Comparison of ENCODE assay signal across 28 cellular contexts in the genomic region with DNA sequence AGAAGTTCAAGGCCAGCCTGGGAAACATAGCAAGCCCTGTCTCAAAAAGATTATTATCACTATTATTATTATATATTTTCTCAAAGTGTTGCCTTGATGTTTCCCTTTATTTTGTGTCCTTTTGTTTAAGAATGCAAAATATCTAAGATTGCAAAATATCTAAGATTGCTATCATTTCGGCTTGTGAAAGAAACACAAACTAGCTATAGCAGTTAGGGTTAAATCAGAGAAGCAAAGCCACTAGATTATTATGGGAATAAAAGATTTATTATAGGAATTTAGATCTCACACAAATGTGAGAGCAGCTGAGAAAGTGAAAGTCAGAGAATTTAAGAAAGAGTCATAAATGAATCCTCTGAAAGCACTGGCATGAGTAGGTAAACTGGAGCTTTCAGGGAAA.
"Had no signal": no experiment of that assay in that cellular context is flagged by ENCODE, and none has a peak within 500 bp of the region (broad histone marks: within the 10 kb centered on the region; RNA-seq: fewer than 3 reads in every experiment).

No MANE protein-coding gene starts in this region.

- H3K9ac ChIP-seq: SK-N-SH had no signal

- H3K27ac ChIP-seq: breast epithelium, Peyer's patch, RWPE1, SJCRH30 had no signal

- H3K27me3 Mint-ChIP-seq: activated naive CD8-positive, alpha-beta T cell had no signal

- H3K4me3 Mint-ChIP-seq: activated CD4-positive, alpha-beta memory T cell treated with anti-CD3 and anti-CD28 coated beads, Interleukin-2, amount 10 ng/mL, durations not matched to agents 7 days and 5 days; activated CD4-positive, alpha-beta T cell treated with anti-CD3 and anti-CD28 coated beads, Interleukin-2, amount 10 ng/mL, durations not matched to agents 7 days and 5 days; activated naive CD4-positive, alpha-beta T cell treated with anti-CD3 and anti-CD28 coated beads for 36 hours; activated naive CD8-positive, alpha-beta T cell; activated T-helper 17 cell treated with anti-CD3 and anti-CD28 coated beads, Interleukin-2, amount 50 U/mL, for 72 hours had no signal

- H3K9me3 Mint-ChIP-seq: activated CD4-positive, alpha-beta memory T cell treated with anti-CD3 and anti-CD28 coated beads, Interleukin-2, amount 10 ng/mL, durations not matched to agents 7 days and 5 days; activated CD4-positive, alpha-beta T cell treated with anti-CD3 and anti-CD28 coated beads, Interleukin-2, amount 10 ng/mL, durations not matched to agents 7 days and 5 days; activated naive CD4-positive, alpha-beta T cell treated with anti-CD3 and anti-CD28 coated beads for 36 hours; activated T-helper 17 cell treated with anti-CD3 and anti-CD28 coated beads, Interleukin-2, amount 50 U/mL, for 72 hours had no signal

- H3K4me3 ChIP-seq: breast epithelium, Peyer's patch, SJCRH30 had no signal

- H3K27ac Mint-ChIP-seq: activated CD4-positive, alpha-beta memory T cell treated with anti-CD3 and anti-CD28 coated beads, Interleukin-2, amount 10 ng/mL, durations not matched to agents 7 days and 5 days; activated CD4-positive, alpha-beta T cell treated with anti-CD3 and anti-CD28 coated beads, Interleukin-2, amount 10 ng/mL, durations not matched to agents 7 days and 5 days; activated naive CD4-positive, alpha-beta T cell treated with anti-CD3 and anti-CD28 coated beads for 36 hours; activated naive CD8-positive, alpha-beta T cell; activated T-helper 17 cell treated with anti-CD3 and anti-CD28 coated beads, Interleukin-2, amount 50 U/mL, for 72 hours had no signal

- DNase-seq: activated CD4-positive, alpha-beta memory T cell treated with anti-CD3 and anti-CD28 coated beads, Interleukin-2, amount 10 ng/mL, durations not matched to agents 7 days and 5 days; activated CD4-positive, alpha-beta T cell treated with anti-CD3 and anti-CD28 coated beads, Interleukin-2, amount 10 ng/mL, durations not matched to agents 7 days and 5 days; activated CD4-positive, CD25-positive, alpha-beta regulatory T cell; activated gamma-delta T cell; activated naive CD4-positive, alpha-beta T cell treated with anti-CD3 and anti-CD28 coated beads for 36 hours; activated T-cell treated with anti-CD3 and anti-CD28 coated beads for 4 hours; activated T-cell treated with anti-CD3 and anti-CD28 coated beads, Interleukin-2, amount 50 U/mL, for 48 hours; anterior cingulate cortex; central memory CD4-positive, alpha-beta T cell; Karpas-422; NCI-H1092; NCI-H1417; NCI-H1694; NCI-H2029; NCI-H2107; NCI-H2171 treated with DMSO at 0.1 percent for 48 hours; NCI-H510A; NK-92 treated with Interleukin-12 subunit alpha and Interleukin-12 subunit beta, amount 100 ng/mL, for 24 hours; OCI-M1; Peyer's patch; Right ventricle myocardium superior; SJCRH30; SK-N-SH; T-helper 1 cell had no signal

- H3K4me1 ChIP-seq: breast epithelium, Peyer's patch, SJCRH30 had no signal

- H3K9me3 ChIP-seq: breast epithelium, Peyer's patch, SJCRH30, SK-N-SH had no signal

- H3K27me3 ChIP-seq: breast epithelium, Peyer's patch, SJCRH30 had no signal

- H3K36me3 Mint-ChIP-seq: activated naive CD8-positive, alpha-beta T cell had no signal

- H3K4me2 ChIP-seq: SK-N-SH had no signal

- H3K36me3 ChIP-seq: breast epithelium, Peyer's patch, SJCRH30 had no signal
